ENCODE assay signal across 8 cellular contexts in genomic region chr11:9663699-9664275, GRCh38. TPM values are rescaled to one million over a fixed set of nuclear protein-coding genes. Genes with fewer than 3 reads are reported as not detected.
A peak's percentile ranks its signal among the peaks of the same experiment; 100 is the strongest.
DNase-seq lines count a peak whose midpoint lies in the region; ATAC-seq and TF ChIP-seq lines count a peak whose summit lies in the region.

SWAP70 (plus strand) TSS chr11:9664077; CDS start chr11:9664180, 103 bp downstream.

- peaks cover 2% of the 10 kb centered on the region for H3K4me1 Mint-ChIP-seq in glutamatergic neuron (ENCODE audit: low read depth, unreplicated experiment)

- H3K4me1 ChIP-seq in ovary (ENCODE audit: insufficient read depth) (peaks cover 1% of the 10 kb centered on the region), thoracic aorta (ENCODE audit: control insufficient read depth in 1 of 2, low read depth in 2 of 2) (peaks cover 0 to 31% of the 10 kb centered on the region in 2 donors)

- TF ChIP-seq EP300 in ovary (IDR thresholded peaks at IDR 0.05), result no peak

- TF ChIP-seq CTCF in glutamatergic neuron (IDR thresholded peaks at IDR 0.05; ENCODE audit: partially characterized antibody, unreplicated experiment) (no peak), ovary (IDR thresholded peaks at IDR 0.05) (peak; percentile 43 to 71 (median 49)), thoracic aorta (IDR thresholded peaks at IDR 0.05) (peak; percentile 74)

- no peak for TF ChIP-seq POLR2A in ovary (IDR thresholded peaks at IDR 0.05)

- H3K27me3 ChIP-seq in ovary, result no peaks in the 10 kb centered on the region
- H3K27me3 ChIP-seq in thoracic aorta (replicated peaks; ENCODE audit: insufficient read depth), result no peaks in the 10 kb centered on the region

- H3K36me3 ChIP-seq in ovary, result no peaks in the 10 kb centered on the region
- H3K36me3 ChIP-seq in thoracic aorta, result no peaks in the 10 kb centered on the region

- H3K27me3 Mint-ChIP-seq in glutamatergic neuron (ENCODE audit: unreplicated experiment), result peaks cover 2% of the 10 kb centered on the region

- peak within 1 kb of the TSS; percentile 90 for H3K4me3 Mint-ChIP-seq in glutamatergic neuron (ENCODE audit: unreplicated experiment)

- ATAC-seq in GM21528 (IDR thresholded peaks at IDR 0.05; ENCODE audit: low FRiP score, unreplicated experiment) (peak; percentile 77), thoracic aorta (ENCODE audit: insufficient number of reproducible peaks, low FRiP score, low read depth) (peak; percentile 77)
- ATAC-seq in activated naive CD4-positive, alpha-beta T cell treated with anti-CD3 and anti-CD28 coated beads, Interleukin-2, amount 50 U/mL, for 72 hours, result peak; percentile 96 to 97

- WGBS in ovary, 3 donors, result 0% methylated on average over 33 to 38 of the region's 38 CpGs

- H3K9me3 ChIP-seq in ovary, result no peaks in the 10 kb centered on the region
- no peaks in the 10 kb centered on the region for H3K9me3 ChIP-seq in thoracic aorta

- H3K27ac ChIP-seq in ovary (peak within 1 kb of the TSS; percentile 49 to 70), thoracic aorta (peak within 1 kb of the TSS; percentile 96 to 97)

- intact Hi-C loops in ovary (cut with DNase I), result no loop called here

- H3K4me3 ChIP-seq in ovary (peak within 1 kb of the TSS; percentile 76), thoracic aorta (peak within 1 kb of the TSS; percentile 99)

- H3K36me3 Mint-ChIP-seq in activated naive CD4-positive, alpha-beta T cell treated with anti-CD3 and anti-CD28 coated beads, Interleukin-2, amount 50 U/mL, for 72 hours, result peaks cover 16 to 34% of the 10 kb centered on the region in 2 donors
- H3K36me3 Mint-ChIP-seq in glutamatergic neuron (ENCODE audit: unreplicated experiment), result no peaks in the 10 kb centered on the region

- DNase-seq in DMS79 treated with DMSO at 0.1 percent for 48 hours (lab: John Stamatoyannopoulos, UW) (peak; percentile 70), HuH-7.5 (ENCODE audit: low spot score) (peak; percentile 54), SK-N-DZ (ENCODE audit: low spot score) (peak; percentile 72), glutamatergic neuron (peak; percentile 94), ovary (peak; percentile 86 to 93 (median 89)), thoracic aorta (ENCODE audit: low spot score) (peak; percentile 67)
- peak; percentile 81 to 82 for DNase-seq in activated naive CD4-positive, alpha-beta T cell treated with anti-CD3 and anti-CD28 coated beads, Interleukin-2, amount 50 U/mL, for 72 hours (ENCODE audit: low spot score in 2 of 2)

- peaks cover 5 to 25% of the 10 kb centered on the region in 2 donors for H3K9me3 Mint-ChIP-seq in activated naive CD4-positive, alpha-beta T cell treated with anti-CD3 and anti-CD28 coated beads, Interleukin-2, amount 50 U/mL, for 72 hours
- no peaks in the 10 kb centered on the region for H3K9me3 Mint-ChIP-seq in glutamatergic neuron (ENCODE audit: unreplicated experiment)

- peak within 1 kb of the TSS in 1 of 2 donors; percentile 36 for H3K27ac Mint-ChIP-seq in activated naive CD4-positive, alpha-beta T cell treated with anti-CD3 and anti-CD28 coated beads, Interleukin-2, amount 50 U/mL, for 72 hours
- H3K27ac Mint-ChIP-seq in glutamatergic neuron (ENCODE audit: unreplicated experiment), result peak within 1 kb of the TSS; percentile 43

RNA-seq across cellular contexts. Expression of gene SWAP70, which starts in this region (rescaled TPM):
- polyA plus RNA-seq in SK-N-DZ (2014; cell fraction: cytosol; rRNA removed), result 9.9 and 10.3 TPM in 2 replicates
- polyA plus RNA-seq in SK-N-DZ (2014; cell fraction: nucleus; rRNA removed), result 3.2 and 4.2 TPM in 2 replicates
- 1 to 10 TPM; 4.1 to 9.2 TPM for total RNA-seq in activated naive CD4-positive, alpha-beta T cell treated with anti-CD3 and anti-CD28 coated beads, Interleukin-2, amount 50 U/mL, for 72 hours
- 8.7 TPM for total RNA-seq in glutamatergic neuron (ENCODE audit: unreplicated experiment)
- 10 to 100 TPM; 14.1 to 23.7 (median 19.8) TPM for total RNA-seq in ovary
- polyA plus RNA-seq in ovary, result 10 to 100 TPM; 14.5 to 23.0 TPM
- 10 to 100 TPM; 33.4 to 64.6 TPM for total RNA-seq in thoracic aorta

Comparison
In these comparisons a context has a peak if more than half of its experiments do, and no peak if none do; other contexts are left out.
1. Peak in every context shown above with its lines: DNase-seq, ATAC-seq, H3K4me3 ChIP-seq and H3K27ac ChIP-seq.